ENCODE assay signal across 1 cellular context in the genomic region with DNA sequence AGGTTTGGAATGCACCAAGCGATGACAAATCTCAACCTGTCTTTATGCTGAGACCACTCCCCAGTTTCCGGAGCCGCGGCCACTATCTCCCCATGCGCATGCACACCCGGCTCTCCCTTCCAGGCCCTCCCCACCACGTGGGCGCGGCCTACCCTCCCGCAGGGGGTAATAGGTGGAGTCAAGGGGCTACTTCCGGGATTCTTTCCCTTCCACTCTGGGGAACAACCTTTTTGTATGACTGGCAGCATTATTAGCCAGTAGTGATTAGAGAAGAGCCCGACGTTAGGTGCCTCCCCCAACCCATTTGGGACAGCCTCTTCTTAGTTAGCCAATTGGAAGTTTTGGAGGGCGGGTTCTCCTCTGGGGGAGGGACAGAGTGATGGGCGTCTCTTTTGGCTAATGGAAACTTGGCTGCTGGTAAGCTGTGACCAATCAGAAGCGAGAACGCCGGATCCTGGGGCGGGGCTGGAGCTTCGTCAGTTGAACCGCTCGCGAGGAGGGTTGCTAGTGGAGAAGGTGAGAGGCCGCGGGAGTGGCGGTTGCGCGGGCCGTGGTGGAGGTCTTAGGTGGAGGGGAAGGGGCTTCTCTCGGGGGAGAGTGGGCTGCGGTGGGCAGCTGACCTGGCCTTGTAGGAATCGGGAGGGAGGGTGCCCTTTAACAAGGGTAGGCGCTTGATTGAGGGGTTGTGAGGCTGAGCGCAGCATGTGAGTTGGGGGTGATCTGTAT.
TF ChIP-seq lines count a peak whose summit lies in the region.

A gene with protein sequence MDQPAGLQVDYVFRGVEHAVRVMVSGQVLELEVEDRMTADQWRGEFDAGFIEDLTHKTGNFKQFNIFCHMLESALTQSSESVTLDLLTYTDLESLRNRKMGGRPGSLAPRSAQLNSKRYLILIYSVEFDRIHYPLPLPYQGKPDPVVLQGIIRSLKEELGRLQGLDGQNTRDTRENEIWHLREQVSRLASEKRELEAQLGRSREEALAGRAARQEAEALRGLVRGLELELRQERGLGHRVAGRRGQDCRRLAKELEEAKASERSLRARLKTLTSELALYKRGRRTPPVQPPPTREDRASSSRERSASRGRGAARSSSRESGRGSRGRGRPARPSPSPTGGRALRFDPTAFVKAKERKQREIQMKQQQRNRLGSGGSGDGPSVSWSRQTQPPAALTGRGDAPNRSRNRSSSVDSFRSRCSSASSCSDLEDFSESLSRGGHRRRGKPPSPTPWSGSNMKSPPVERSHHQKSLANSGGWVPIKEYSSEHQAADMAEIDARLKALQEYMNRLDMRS (plus strand): TSS at position 479 of the 726 bp plus-strand sequence. CDS start 7,552 bp downstream, outside the sequence.

TF ChIP-seq in HepG2, 621 proteins besides CTCF, POLR2A, EP300 and RAD21 (continued from another document and continues in another):
- TF ChIP-seq, protein P1, sequence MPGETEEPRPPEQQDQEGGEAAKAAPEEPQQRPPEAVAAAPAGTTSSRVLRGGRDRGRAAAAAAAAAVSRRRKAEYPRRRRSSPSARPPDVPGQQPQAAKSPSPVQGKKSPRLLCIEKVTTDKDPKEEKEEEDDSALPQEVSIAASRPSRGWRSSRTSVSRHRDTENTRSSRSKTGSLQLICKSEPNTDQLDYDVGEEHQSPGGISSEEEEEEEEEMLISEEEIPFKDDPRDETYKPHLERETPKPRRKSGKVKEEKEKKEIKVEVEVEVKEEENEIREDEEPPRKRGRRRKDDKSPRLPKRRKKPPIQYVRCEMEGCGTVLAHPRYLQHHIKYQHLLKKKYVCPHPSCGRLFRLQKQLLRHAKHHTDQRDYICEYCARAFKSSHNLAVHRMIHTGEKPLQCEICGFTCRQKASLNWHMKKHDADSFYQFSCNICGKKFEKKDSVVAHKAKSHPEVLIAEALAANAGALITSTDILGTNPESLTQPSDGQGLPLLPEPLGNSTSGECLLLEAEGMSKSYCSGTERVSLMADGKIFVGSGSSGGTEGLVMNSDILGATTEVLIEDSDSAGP (CRISPR knock-in tag; IDR thresholded peaks at IDR 0.05; ENCODE audit: borderline replicate concordance), result peak; percentile 46; the same call in 1 of the 2 replicates
- TF ChIP-seq ZNF44 (CRISPR knock-in tag; IDR thresholded peaks at IDR 0.05) (no peak), PBX3 (CRISPR knock-in tag; IDR thresholded peaks at IDR 0.05; ENCODE audit: borderline replicate concordance) (peak; percentile 91; the same call in 1 of the 2 replicates), AKNA (CRISPR knock-in tag; IDR thresholded peaks at IDR 0.05; ENCODE audit: borderline replicate concordance) (no peak), ZNF224 (CRISPR knock-in tag; IDR thresholded peaks at IDR 0.05) (no peak), FOXC1 (CRISPR knock-in tag; IDR thresholded peaks at IDR 0.05; ENCODE audit: borderline replicate concordance) (0 out of 2 replicates have a peak, but pooled peaks have one; percentile 54), KAT8 (CRISPR knock-in tag; IDR thresholded peaks at IDR 0.05) (peak; percentile 90), CCDC6 (CRISPR knock-in tag; IDR thresholded peaks at IDR 0.05) (peak; percentile 40; the same call in 1 of the 2 replicates), NAIF1 (CRISPR knock-in tag; IDR thresholded peaks at IDR 0.05; ENCODE audit: borderline replicate concordance) (no peak), FIP1L1 (IDR thresholded peaks at IDR 0.05; ENCODE audit: borderline replicate concordance, insufficient read depth, low read depth, low read length) (no peak), HOXA3 (CRISPR knock-in tag; IDR thresholded peaks at IDR 0.05) (peak; percentile 36; the same call in 1 of the 2 replicates), ZNF619 (CRISPR knock-in tag; IDR thresholded peaks at IDR 0.05) (no peak), GATAD1 (CRISPR knock-in tag; IDR thresholded peaks at IDR 0.05) (peak; percentile 30; the same call in 1 of the 2 replicates), PRPF4 (IDR thresholded peaks at IDR 0.05; ENCODE audit: low read depth, low read length, poor library complexity, severe bottlenecking) (no peak), ARID4A (CRISPR knock-in tag; IDR thresholded peaks at IDR 0.05; ENCODE audit: borderline replicate concordance) (peak; percentile 78; the same call in 1 of the 2 replicates), GATA4 (IDR thresholded peaks at IDR 0.05; ENCODE audit: borderline replicate concordance, low read depth) (peak; percentile 33; the same call in 1 of the 2 replicates), RFXAP (CRISPR knock-in tag; IDR thresholded peaks at IDR 0.05; ENCODE audit: borderline replicate concordance) (peak; percentile 51; the same call in 1 of the 2 replicates), BCL6 (CRISPR knock-in tag; IDR thresholded peaks at IDR 0.05) (0 out of 2 replicates have a peak, but pooled peaks have one; percentile 7), ZNF3 (CRISPR knock-in tag; IDR thresholded peaks at IDR 0.05) (no peak), ZBTB7A (CRISPR knock-in tag; IDR thresholded peaks at IDR 0.05) (peak; percentile 24; the same call in 1 of the 2 replicates), MZF1 (CRISPR knock-in tag; IDR thresholded peaks at IDR 0.05; ENCODE audit: borderline replicate concordance) (no peak), ZNF484 (CRISPR knock-in tag; IDR thresholded peaks at IDR 0.05; ENCODE audit: borderline replicate concordance, low read depth) (no peak), KDM5A (IDR thresholded peaks at IDR 0.05; ENCODE audit: borderline replicate concordance, low read length) (peak; percentile 68; the same call in 1 of the 2 replicates), ELF3 (CRISPR knock-in tag; IDR thresholded peaks at IDR 0.05) (peak; percentile 64; the same call in 1 of the 2 replicates), PHF5A (CRISPR knock-in tag; IDR thresholded peaks at IDR 0.05; ENCODE audit: low read depth, unreplicated experiment) (no peak), JUNB (CRISPR knock-in tag; IDR thresholded peaks at IDR 0.05; ENCODE audit: borderline replicate concordance) (no peak), NFKB2 (CRISPR knock-in tag; IDR thresholded peaks at IDR 0.05; ENCODE audit: borderline replicate concordance) (0 out of 2 replicates have a peak, but pooled peaks have one; percentile 38), ZNF547 (CRISPR knock-in tag; IDR thresholded peaks at IDR 0.05) (0 out of 2 replicates have a peak, but pooled peaks have one; percentile 25), KDM2A (CRISPR knock-in tag; IDR thresholded peaks at IDR 0.05; ENCODE audit: borderline replicate concordance, low read depth) (peak; percentile 48), ZBTB38 (CRISPR knock-in tag; IDR thresholded peaks at IDR 0.05) (peak; percentile 36; the same call in 1 of the 2 replicates), HOXA9 (CRISPR knock-in tag; IDR thresholded peaks at IDR 0.05; ENCODE audit: borderline replicate concordance) (no peak), CHD2 (IDR thresholded peaks at IDR 0.05; ENCODE audit: low read depth, low read length) (0 out of 2 replicates have a peak, but pooled peaks have one; percentile 65), PPARG (CRISPR knock-in tag; conservative IDR thresholded peaks at IDR 0.05) (0 out of 2 replicates have a peak, but pooled peaks have one; percentile 26), SP1 (IDR thresholded peaks at IDR 0.05) (peak; percentile 21; the same call in 1 of the 2 replicates), SP1 (CRISPR knock-in tag; IDR thresholded peaks at IDR 0.05) (peak; percentile 90), TARDBP (CRISPR knock-in tag; IDR thresholded peaks at IDR 0.05) (peak; percentile 25; the same call in 1 of the 2 replicates), MXI1 (IDR thresholded peaks at IDR 0.05; ENCODE audit: borderline replicate concordance, low read depth, low read length) (peak; percentile 98; the same call in 2 of the 3 replicates)
- TF ChIP-seq, protein P2, sequence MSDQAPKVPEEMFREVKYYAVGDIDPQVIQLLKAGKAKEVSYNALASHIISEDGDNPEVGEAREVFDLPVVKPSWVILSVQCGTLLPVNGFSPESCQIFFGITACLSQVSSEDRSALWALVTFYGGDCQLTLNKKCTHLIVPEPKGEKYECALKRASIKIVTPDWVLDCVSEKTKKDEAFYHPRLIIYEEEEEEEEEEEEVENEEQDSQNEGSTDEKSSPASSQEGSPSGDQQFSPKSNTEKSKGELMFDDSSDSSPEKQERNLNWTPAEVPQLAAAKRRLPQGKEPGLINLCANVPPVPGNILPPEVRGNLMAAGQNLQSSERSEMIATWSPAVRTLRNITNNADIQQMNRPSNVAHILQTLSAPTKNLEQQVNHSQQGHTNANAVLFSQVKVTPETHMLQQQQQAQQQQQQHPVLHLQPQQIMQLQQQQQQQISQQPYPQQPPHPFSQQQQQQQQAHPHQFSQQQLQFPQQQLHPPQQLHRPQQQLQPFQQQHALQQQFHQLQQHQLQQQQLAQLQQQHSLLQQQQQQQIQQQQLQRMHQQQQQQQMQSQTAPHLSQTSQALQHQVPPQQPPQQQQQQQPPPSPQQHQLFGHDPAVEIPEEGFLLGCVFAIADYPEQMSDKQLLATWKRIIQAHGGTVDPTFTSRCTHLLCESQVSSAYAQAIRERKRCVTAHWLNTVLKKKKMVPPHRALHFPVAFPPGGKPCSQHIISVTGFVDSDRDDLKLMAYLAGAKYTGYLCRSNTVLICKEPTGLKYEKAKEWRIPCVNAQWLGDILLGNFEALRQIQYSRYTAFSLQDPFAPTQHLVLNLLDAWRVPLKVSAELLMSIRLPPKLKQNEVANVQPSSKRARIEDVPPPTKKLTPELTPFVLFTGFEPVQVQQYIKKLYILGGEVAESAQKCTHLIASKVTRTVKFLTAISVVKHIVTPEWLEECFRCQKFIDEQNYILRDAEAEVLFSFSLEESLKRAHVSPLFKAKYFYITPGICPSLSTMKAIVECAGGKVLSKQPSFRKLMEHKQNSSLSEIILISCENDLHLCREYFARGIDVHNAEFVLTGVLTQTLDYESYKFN (CRISPR knock-in tag; conservative IDR thresholded peaks at IDR 0.05), result peak; percentile 24; the same call in 1 of the 2 replicates
